Comparison of ENCODE assay signal across 9 cellular contexts in genomic region chr4:87839309-87839946, GRCh38. TPM values are rescaled to one million over a fixed set of nuclear protein-coding genes. Genes with fewer than 3 reads are reported as not detected.
DNase-seq lines count a peak whose midpoint lies in the region; ATAC-seq and TF ChIP-seq lines count a peak whose summit lies in the region.
"Had no signal": no experiment of that assay in that cellular context is flagged by ENCODE, and none has a peak within 500 bp of the region (broad histone marks: within the 10 kb centered on the region; RNA-seq: fewer than 3 reads in every experiment).

No MANE protein-coding gene starts in this region.

- CTCF ChIA-PET in activated CD8-positive, alpha-beta memory T cell treated with anti-CD3 and anti-CD28 coated beads, Interleukin-2, amount 10 ng/mL, durations not matched to agents 7 days and 5 days (lab: Charles Lee), result interaction anchor here (1.8 to 3.8 kb wide), 2 partner anchors 9 to 160 kb away, joined by 5 to 21 read pairs; no protein-coding TSS in a partner anchor

- H3K4me3 ChIP-seq in WERI-Rb-1 (ENCODE audit: low read depth, low read length), result no peak overlapping the region
- H3K4me3 ChIP-seq in heart left ventricle, result no peak overlapping the region
- no peak overlapping the region for H3K4me3 ChIP-seq in gastrocnemius medialis

- no peaks in the 10 kb centered on the region for H3K9me3 Mint-ChIP-seq in activated CD8-positive, alpha-beta memory T cell treated with anti-CD3 and anti-CD28 coated beads, Interleukin-2, amount 10 ng/mL, durations not matched to agents 7 days and 5 days (ENCODE audit: low read depth)
- H3K9me3 Mint-ChIP-seq: IgD-negative memory B cell had no signal

- peak; percentile 54 for TF ChIP-seq CTCF in WERI-Rb-1 (IDR thresholded peaks at IDR 0.05; ENCODE audit: low read depth, low read length)
- peak; percentile 66 to 84 (median 76) for TF ChIP-seq CTCF in heart left ventricle (IDR thresholded peaks at IDR 0.05)
- TF ChIP-seq CTCF in gastrocnemius medialis (IDR thresholded peaks at IDR 0.05 in 4 of 5, conservative IDR thresholded peaks at IDR 0.05 in 1 of 5), result peak; percentile 31 to 74 (median 52)

- no peak overlapping the region for H3K27ac Mint-ChIP-seq in activated CD8-positive, alpha-beta memory T cell treated with anti-CD3 and anti-CD28 coated beads, Interleukin-2, amount 10 ng/mL, durations not matched to agents 7 days and 5 days
- H3K27ac Mint-ChIP-seq: IgD-negative memory B cell had no signal

- H3K4me3 Mint-ChIP-seq in activated CD8-positive, alpha-beta memory T cell treated with anti-CD3 and anti-CD28 coated beads, Interleukin-2, amount 10 ng/mL, durations not matched to agents 7 days and 5 days, result no peak overlapping the region
- H3K4me3 Mint-ChIP-seq: IgD-negative memory B cell had no signal

- H3K27me3 Mint-ChIP-seq in activated CD8-positive, alpha-beta memory T cell treated with anti-CD3 and anti-CD28 coated beads, Interleukin-2, amount 10 ng/mL, durations not matched to agents 7 days and 5 days, result peaks cover 42% of the 10 kb centered on the region

- H3K27me3 ChIP-seq in WERI-Rb-1 (ENCODE audit: insufficient read depth, low read depth, severe bottlenecking) (no peaks in the 10 kb centered on the region), heart left ventricle (no peaks in the 10 kb centered on the region), gastrocnemius medialis (no peaks in the 10 kb centered on the region)

- 1 to 2% (median 1%) methylated on average over 5 of the region's 5 CpGs for WGBS in heart left ventricle, 4 donors

- intact Hi-C loops in heart left ventricle (cut with DNase I) (loop anchor here in 9 of 10 donors (2.0 to 10.0 kb wide), 6 partner anchors 65 to 565 kb away; no protein-coding TSS in a partner anchor), gastrocnemius medialis (cut with DNase I; ENCODE audit: low total_unique reads) (loop anchor here (2.0 kb wide), 1 partner anchor 161 kb away; no protein-coding TSS in a partner anchor)

- TF ChIP-seq POLR2A in heart left ventricle (IDR thresholded peaks at IDR 0.05), result no peak
- no peak for TF ChIP-seq POLR2A in gastrocnemius medialis (IDR thresholded peaks at IDR 0.05)

- H3K4me1 ChIP-seq in heart left ventricle (peaks cover 0 to 31% (median 8%) of the 10 kb centered on the region in 12 donors), gastrocnemius medialis (peaks cover 0 to 8% of the 10 kb centered on the region in 2 donors)

- H3K27ac ChIP-seq in WERI-Rb-1 (no peak overlapping the region), heart left ventricle (peak overlapping the region in 3 of 12 donors; percentile 13 to 47 (median 34)), gastrocnemius medialis (no peak overlapping the region)

- ATAC-seq in GM18498 (IDR thresholded peaks at IDR 0.05; ENCODE audit: unreplicated experiment), result peak; percentile 72
- peak in 2 of 4 donors; percentile 39 to 49 for ATAC-seq in heart left ventricle
- peak in 1 of 2 donors; percentile 31 for ATAC-seq in gastrocnemius medialis
- no peak for ATAC-seq in activated CD8-positive, alpha-beta memory T cell treated with anti-CD3 and anti-CD28 coated beads, Interleukin-2, amount 10 ng/mL, durations not matched to agents 7 days and 5 days
- ATAC-seq in HG02763 (IDR thresholded peaks at IDR 0.05; ENCODE audit: unreplicated experiment), result no peak

- DNase-seq in AML-193 (lab: John Stamatoyannopoulos, UW) (peak; percentile 43 to 49), HT1080 (ENCODE audit: low read depth) (peak; percentile 46), WERI-Rb-1 (peak; percentile 16), heart left ventricle (no peak), gastrocnemius medialis (peak in 1 of 2 donors; percentile 14)
- DNase-seq in activated CD8-positive, alpha-beta memory T cell treated with anti-CD3 and anti-CD28 coated beads, Interleukin-2, amount 10 ng/mL, durations not matched to agents 7 days and 5 days, result no peak

- no peaks in the 10 kb centered on the region for H3K36me3 Mint-ChIP-seq in activated CD8-positive, alpha-beta memory T cell treated with anti-CD3 and anti-CD28 coated beads, Interleukin-2, amount 10 ng/mL, durations not matched to agents 7 days and 5 days
- H3K36me3 Mint-ChIP-seq: IgD-negative memory B cell had no signal

- H3K9me3 ChIP-seq in WERI-Rb-1 (ENCODE audit: severe bottlenecking) (no peaks in the 10 kb centered on the region), heart left ventricle (no peaks in the 10 kb centered on the region), gastrocnemius medialis (no peaks in the 10 kb centered on the region)

- in situ Hi-C loops in gastrocnemius medialis (cut with MboI; ENCODE audit: low sequenced_read_pairs in 4 of 4), result loop anchor here in 3 of 4 donors (5.0 to 25.0 kb wide), 4 partner anchors 157 to 477 kb away; partner anchors contain the start of gene HSD17B11 (in 2 of the 3)

- H3K36me3 ChIP-seq in WERI-Rb-1 (no peaks in the 10 kb centered on the region), heart left ventricle (no peaks in the 10 kb centered on the region), gastrocnemius medialis (no peaks in the 10 kb centered on the region)

- H3K4me1 Mint-ChIP-seq in activated CD8-positive, alpha-beta memory T cell treated with anti-CD3 and anti-CD28 coated beads, Interleukin-2, amount 10 ng/mL, durations not matched to agents 7 days and 5 days, result no peaks in the 10 kb centered on the region
- H3K4me1 Mint-ChIP-seq: IgD-negative memory B cell had no signal

RNA-seq across cellular contexts. Expression of gene MEPE, which starts 6.7 kb away (rescaled TPM):
- total RNA-seq in HT1080 (2014; rRNA removed; shearing (Covaris generic)), result not detected in 2 replicates
- not detected in 2 replicates for polyA plus RNA-seq in HT1080 (2015; cell fraction: cytosol; rRNA removed)
- not detected in 2 replicates for polyA plus RNA-seq in HT1080 (2015; cell fraction: nucleus; rRNA removed)
- total RNA-seq in heart left ventricle, result not detected
- polyA plus RNA-seq in heart left ventricle, result not detected
- not detected for total RNA-seq in gastrocnemius medialis
- total RNA-seq in activated CD8-positive, alpha-beta memory T cell treated with anti-CD3 and anti-CD28 coated beads, Interleukin-2, amount 10 ng/mL, durations not matched to agents 7 days and 5 days, result not detected
- polyA plus RNA-seq: IgD-negative memory B cell had no signal

RNA-seq across cellular contexts. Expression of gene IBSP, which starts 40.1 kb away (rescaled TPM):
- not detected in 2 replicates for total RNA-seq in HT1080 (2014; rRNA removed; shearing (Covaris generic))
- polyA plus RNA-seq in HT1080 (2015; cell fraction: cytosol; rRNA removed), result not detected in 2 replicates
- not detected in 2 replicates for polyA plus RNA-seq in HT1080 (2015; cell fraction: nucleus; rRNA removed)
- total RNA-seq in heart left ventricle, result under 1 TPM in 2 of 9 donors, not detected in 7; 0.19 to 0.50 TPM
- not detected for polyA plus RNA-seq in heart left ventricle
- not detected for total RNA-seq in gastrocnemius medialis
- total RNA-seq in activated CD8-positive, alpha-beta memory T cell treated with anti-CD3 and anti-CD28 coated beads, Interleukin-2, amount 10 ng/mL, durations not matched to agents 7 days and 5 days, result not detected
- polyA plus RNA-seq: IgD-negative memory B cell had no signal

Comparison
In these comparisons a context has a peak if more than half of its experiments do, and no peak if none do; other contexts are left out.
1. DNase-seq: peak in AML-193 (2 of 2), HT1080 (single experiment) and WERI-Rb-1 (single experiment); none in heart left ventricle (0 of 5) and activated CD8-positive, alpha-beta memory T cell treated with anti-CD3 and anti-CD28 coated beads, Interleukin-2, amount 10 ng/mL, durations not matched to agents 7 days and 5 days (single experiment).
2. Peak in every context shown above with its lines, with median percentiles within 50 percentile points of each other: CTCF ChIP-seq.